ENCODE assay signal across 8 cellular contexts in the genomic region with DNA sequence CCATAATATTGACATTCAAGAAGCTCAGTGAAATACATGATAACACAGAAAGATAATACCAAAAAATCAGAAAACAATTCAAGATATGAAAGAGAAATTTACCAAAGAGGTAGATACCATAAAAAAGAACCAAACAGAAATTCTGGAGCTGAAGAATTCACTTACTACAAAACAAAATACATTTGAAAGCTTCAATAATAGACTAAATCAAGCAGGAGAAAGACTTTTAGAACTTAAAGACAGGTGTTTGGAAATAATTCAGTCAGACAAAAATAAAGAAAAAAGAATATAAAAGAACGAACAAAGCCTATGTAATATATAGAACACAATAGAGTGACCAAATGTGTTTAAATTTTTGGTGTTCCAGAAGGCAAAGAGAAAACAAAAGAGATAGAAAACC.
"Had no signal": no experiment of that assay in that cellular context is flagged by ENCODE, and none has a peak within 500 bp of the region (broad histone marks: within the 10 kb centered on the region; RNA-seq: fewer than 3 reads in every experiment).

No MANE protein-coding gene starts in this region.

- ATAC-seq: GM12878 had no signal

- H3K4me3 ChIP-seq: GM12878 had no signal

- DNase-seq: GDM1, GF-D8 had no signal

- FAIRE-seq: G401.6, GM12878, GM12891, GM12892, GM18507, GM19239 had no signal
